In genomic region chr4:101604976-101605375, GRCh38 we compare ENCODE assay signal across 27 cellular contexts.
DNase-seq lines count a peak whose midpoint lies in the region; ATAC-seq, FAIRE-seq and TF ChIP-seq lines count a peak whose summit lies in the region.
"Had no signal": no experiment of that assay in that cellular context is flagged by ENCODE, and none has a peak within 500 bp of the region (broad histone marks: within the 10 kb centered on the region; RNA-seq: fewer than 3 reads in every experiment).

No MANE protein-coding gene starts in this region.

- no peak overlapping the region for H3K27ac Mint-ChIP-seq in activated CD4-positive, alpha-beta T cell treated with anti-CD3 and anti-CD28 coated beads, Interleukin-2, amount 10 ng/mL, durations not matched to agents 24 days and 14 days
- H3K27ac Mint-ChIP-seq: CD8-positive, alpha-beta T cell; stimulated activated naive CD8-positive, alpha-beta T cell treated with anti-CD3 and anti-CD28 coated beads, Interleukin-15, Interleukin-2, amounts not matched to agents 100 ng/mL and 50 ng/mL, for 24 hours had no signal

- no peaks in the 10 kb centered on the region for H3K36me3 Mint-ChIP-seq in activated CD4-positive, alpha-beta T cell treated with anti-CD3 and anti-CD28 coated beads, Interleukin-2, amount 10 ng/mL, durations not matched to agents 24 days and 14 days (ENCODE audit: low read depth)
- H3K36me3 Mint-ChIP-seq: CD8-positive, alpha-beta T cell had no signal

- H3K9me3 Mint-ChIP-seq in activated CD4-positive, alpha-beta T cell treated with anti-CD3 and anti-CD28 coated beads, Interleukin-2, amount 10 ng/mL, durations not matched to agents 24 days and 14 days, result peaks cover 6% of the 10 kb centered on the region

- no peaks in the 10 kb centered on the region for H3K4me1 ChIP-seq in effector memory CD4-positive, alpha-beta T cell (ENCODE audit: control insufficient read depth, insufficient read depth, low read length, poor library complexity, severe bottlenecking)
- H3K4me1 ChIP-seq: HAP-1, left ventricle myocardium inferior, psoas muscle, tibial nerve had no signal

- no peaks in the 10 kb centered on the region for H3K36me3 ChIP-seq in effector memory CD4-positive, alpha-beta T cell (ENCODE audit: control insufficient read depth, insufficient read depth, low read length)
- H3K36me3 ChIP-seq: HAP-1, left ventricle myocardium inferior, tibial nerve had no signal

- no peak for ATAC-seq in activated CD4-positive, CD25-positive, alpha-beta regulatory T cell treated with anti-CD3 and anti-CD28 coated beads, Interleukin-2, amount 50 U/mL, for 24 hours
- no peak for ATAC-seq in GM19023 (IDR thresholded peaks at IDR 0.05; ENCODE audit: unreplicated experiment)
- ATAC-seq: CD8-positive, alpha-beta T cell; esophagus mucosa; psoas muscle had no signal

- no peaks in the 10 kb centered on the region for H3K27me3 Mint-ChIP-seq in activated CD4-positive, alpha-beta T cell treated with anti-CD3 and anti-CD28 coated beads, Interleukin-2, amount 10 ng/mL, durations not matched to agents 24 days and 14 days
- H3K27me3 Mint-ChIP-seq: stimulated activated naive CD8-positive, alpha-beta T cell treated with anti-CD3 and anti-CD28 coated beads, Interleukin-15, Interleukin-2, amounts not matched to agents 100 ng/mL and 50 ng/mL, for 24 hours had no signal

- DNase-seq in D721Med (ENCODE audit: insufficient read length, low spot score) (no peak), NCI-H2171 treated with DMSO at 0.1 percent for 48 hours (lab: John Stamatoyannopoulos, UW) (peak; percentile 30), astrocyte of the spinal cord (ENCODE audit: low read depth, low spot score) (peak; percentile 33), myocyte (ENCODE audit: low read depth) (peak; percentile 68)
- DNase-seq in activated CD4-positive, alpha-beta T cell treated with anti-CD3 and anti-CD28 coated beads, Interleukin-2, amount 10 ng/mL, durations not matched to agents 24 days and 14 days, result no peak
- no peak for DNase-seq in effector memory CD4-positive, alpha-beta T cell
- DNase-seq: activated CD4-positive, alpha-beta T cell treated with anti-CD3 and anti-CD28 coated beads, Interleukin-2, amount 50 U/mL, for 4 hours; activated CD8-positive, alpha-beta memory T cell treated with anti-CD3 and anti-CD28 coated beads, Interleukin-2, amount 50 U/mL, for 48 hours; activated effector memory CD4-positive, alpha-beta T cell treated with Interleukin-2 at 50 U/mL for 16 hours; CD8-positive, alpha-beta T cell; DMS79 treated with DMSO at 0.1 percent for 48 hours; left ventricle myocardium inferior; midbrain; NCI-H1417; NCI-H2107; NCI-H526 treated with DMSO at 0.1 percent for 48 hours; psoas muscle; Right ventricle myocardium superior; stimulated activated CD4-positive, alpha-beta T cell treated with anti-CD3 and anti-CD28 coated beads, Interleukin-4, amount 100 ng/mL, for 24 hours had no signal

- intact Hi-C loops in activated CD4-positive, alpha-beta T cell treated with anti-CD3 and anti-CD28 coated beads, Interleukin-2, amount 10 ng/mL, durations not matched to agents 24 days and 14 days (cut with micrococcal nuclease), result no loop called here

- peak; percentile 97 for FAIRE-seq in D721Med (lab: Jason Lieb, UNC)

- in situ Hi-C loops in astrocyte of the spinal cord (cut with HindIII; ENCODE audit: low sequenced_read_pairs), result no loop called here

- TF ChIP-seq CTCF in D721Med (IDR thresholded peaks at IDR 0.05; ENCODE audit: insufficient read depth, missing control alignments), result no peak
- TF ChIP-seq CTCF in astrocyte of the spinal cord (IDR thresholded peaks at IDR 0.05; ENCODE audit: low read depth, low read length), result no peak

- H3K27me3 ChIP-seq in effector memory CD4-positive, alpha-beta T cell (replicated peaks; ENCODE audit: control insufficient read depth, insufficient read depth, low read length, poor library complexity, severe bottlenecking), result no peaks in the 10 kb centered on the region
- H3K27me3 ChIP-seq: tibial nerve had no signal

- H3K27ac ChIP-seq in effector memory CD4-positive, alpha-beta T cell (ENCODE audit: insufficient read depth, low read length, poor library complexity, severe bottlenecking), result no peak overlapping the region
- H3K27ac ChIP-seq: left ventricle myocardium inferior, psoas muscle, tibial nerve had no signal

- no peaks in the 10 kb centered on the region for H3K9me3 ChIP-seq in effector memory CD4-positive, alpha-beta T cell (ENCODE audit: control insufficient read depth, low read length)
- H3K9me3 ChIP-seq: HAP-1, left ventricle myocardium inferior, psoas muscle, tibial nerve had no signal

- H3K4me3 ChIP-seq in astrocyte of the spinal cord (ENCODE audit: low read depth, low read length), result no peak overlapping the region
- H3K4me3 ChIP-seq in effector memory CD4-positive, alpha-beta T cell (ENCODE audit: insufficient read depth, low read depth, low read length, poor library complexity, severe bottlenecking), result no peak overlapping the region
- H3K4me3 ChIP-seq: HAP-1, left ventricle myocardium inferior, psoas muscle, smooth muscle cell, tibial nerve had no signal

- no peaks in the 10 kb centered on the region for H3K4me1 Mint-ChIP-seq in activated CD4-positive, alpha-beta T cell treated with anti-CD3 and anti-CD28 coated beads, Interleukin-2, amount 10 ng/mL, durations not matched to agents 24 days and 14 days
- H3K4me1 Mint-ChIP-seq: neural crest cell had no signal

- no peak overlapping the region for H3K4me3 Mint-ChIP-seq in activated CD4-positive, alpha-beta T cell treated with anti-CD3 and anti-CD28 coated beads, Interleukin-2, amount 10 ng/mL, durations not matched to agents 24 days and 14 days
- H3K4me3 Mint-ChIP-seq: CD8-positive, alpha-beta T cell; neural crest cell; stimulated activated naive CD8-positive, alpha-beta T cell treated with anti-CD3 and anti-CD28 coated beads, Interleukin-15, Interleukin-2, amounts not matched to agents 100 ng/mL and 50 ng/mL, for 24 hours had no signal

Comparison
In these comparisons a context has a peak if more than half of its experiments do, and no peak if none do; other contexts are left out.
1. DNase-seq: peak in NCI-H2171 treated with DMSO at 0.1 percent for 48 hours (single experiment), astrocyte of the spinal cord (single experiment) and myocyte (single experiment); none in D721Med (single experiment), activated CD4-positive, alpha-beta T cell treated with anti-CD3 and anti-CD28 coated beads, Interleukin-2, amount 10 ng/mL, durations not matched to agents 24 days and 14 days (single experiment) and effector memory CD4-positive, alpha-beta T cell (0 of 3).